In the genomic region with DNA sequence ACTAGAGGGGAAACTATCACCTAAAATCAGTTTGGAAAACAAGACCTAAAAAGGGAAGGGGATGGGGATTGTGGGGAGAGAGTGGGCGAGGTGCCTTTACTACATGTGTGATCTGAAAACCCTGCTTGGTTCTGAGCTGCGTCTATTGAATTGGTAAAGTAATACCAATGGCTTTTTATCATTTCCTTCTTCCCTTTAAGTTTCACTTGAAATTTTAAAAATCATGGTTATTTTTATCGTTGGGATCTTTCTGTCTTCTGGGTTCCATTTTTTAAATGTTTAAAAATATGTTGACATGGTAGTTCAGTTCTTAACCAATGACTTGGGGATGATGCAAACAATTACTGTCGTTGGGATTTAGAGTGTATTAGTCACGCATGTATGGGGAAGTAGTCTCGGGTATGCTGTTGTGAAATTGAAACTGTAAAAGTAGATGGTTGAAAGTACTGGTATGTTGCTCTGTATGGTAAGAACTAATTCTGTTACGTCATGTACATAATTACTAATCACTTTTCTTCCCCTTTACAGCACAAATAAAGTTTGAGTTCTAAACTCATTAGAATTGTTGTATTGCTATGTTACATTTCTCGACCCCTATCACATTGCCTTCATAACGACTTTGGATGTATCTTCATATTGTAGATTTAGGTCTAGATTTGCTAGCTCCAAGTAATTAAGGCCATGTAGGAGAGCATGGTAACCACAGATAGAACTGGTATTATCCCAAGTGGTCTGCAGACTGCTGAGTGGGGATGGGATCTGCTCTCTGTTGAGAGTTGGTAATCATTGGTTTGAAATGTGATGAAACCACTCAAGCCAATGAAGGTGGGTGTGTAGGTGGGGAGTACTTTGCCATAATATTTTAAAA, we compare ENCODE assay signal across 8 cellular contexts. TPM values are rescaled to one million over a fixed set of nuclear protein-coding genes. Genes with fewer than 3 reads are reported as not detected.
A peak's percentile ranks its signal among the peaks of the same experiment; 100 is the strongest.
DNase-seq lines count a peak whose midpoint lies in the region; ATAC-seq and TF ChIP-seq lines count a peak whose summit lies in the region.

No MANE protein-coding gene starts in this region.

- H3K27ac ChIP-seq in CD8-positive, alpha-beta memory T cell (ENCODE audit: low read depth, low read length) = peak overlapping the region; percentile 98
- H3K27ac ChIP-seq in ectodermal cell (ENCODE audit: insufficient read depth, low read depth, low read length, poor library complexity, severe bottlenecking) (no peak overlapping the region), muscle layer of colon (ENCODE audit: low read depth, low read length) (peak overlapping the region; percentile 100)

- H3K27ac Mint-ChIP-seq in CD8-positive, alpha-beta memory T cell = peak overlapping the region; percentile 94 to 100 (median 97)

- peaks cover 0 to 4% (median 0%) of the 10 kb centered on the region in 5 donors for H3K9me3 Mint-ChIP-seq in CD8-positive, alpha-beta memory T cell

- no peaks in the 10 kb centered on the region for H3K9me3 ChIP-seq in CD8-positive, alpha-beta memory T cell (ENCODE audit: low read length)
- no peaks in the 10 kb centered on the region for H3K9me3 ChIP-seq in ectodermal cell (ENCODE audit: control insufficient read depth, low read length)
- no peaks in the 10 kb centered on the region for H3K9me3 ChIP-seq in muscle layer of colon (ENCODE audit: low read length)

- WGBS in ectodermal cell, 2 experiments = 83 to 84% methylated on average over 8 of the region's 9 CpGs

- peak in 2 of 5 donors; percentile 76 to 77 for DNase-seq in CD8-positive, alpha-beta memory T cell
- DNase-seq in HFF-Myc (ENCODE audit: extremely low read depth, low read depth) = no peak
- peak; percentile 98 for DNase-seq in SKM-1 (lab: John Stamatoyannopoulos, UW; ENCODE audit: unreplicated experiment)
- no peak for DNase-seq in HuH-7 (ENCODE audit: low spot score)
- DNase-seq in omental fat pad (ENCODE audit: low spot score) = no peak
- DNase-seq in COR-L47 (lab: John Stamatoyannopoulos, UW) = no peak

- H3K4me3 Mint-ChIP-seq in CD8-positive, alpha-beta memory T cell = peak overlapping the region; percentile 93 to 97 (median 94)

- H3K27me3 ChIP-seq in CD8-positive, alpha-beta memory T cell (ENCODE audit: insufficient read depth, low read length, poor library complexity, severe bottlenecking) = no peaks in the 10 kb centered on the region
- H3K27me3 ChIP-seq in ectodermal cell (ENCODE audit: control insufficient read depth, insufficient read depth, low read length, poor library complexity, severe bottlenecking) (no peaks in the 10 kb centered on the region), muscle layer of colon (ENCODE audit: control insufficient read depth in 1 of 2, insufficient read depth in 2 of 2, low read length in 2 of 2) (no peaks in the 10 kb centered on the region)

- peaks cover 28 to 62% (median 32%) of the 10 kb centered on the region in 3 donors for H3K36me3 Mint-ChIP-seq in CD8-positive, alpha-beta memory T cell

- H3K4me3 ChIP-seq in CD8-positive, alpha-beta memory T cell (ENCODE audit: low read length) = peak overlapping the region; percentile 89
- H3K4me3 ChIP-seq in HFF-Myc (replicated peaks; ENCODE audit: low read depth, low read length) (peak overlapping the region; percentile 74), ectodermal cell (ENCODE audit: insufficient read depth, low read depth, low read length) (peak overlapping the region; percentile 57), muscle layer of colon (ENCODE audit: low read depth in 1 of 2, low read length in 2 of 2) (peak overlapping the region; percentile 31 to 95)

- CTCF ChIA-PET in CD8-positive, alpha-beta memory T cell (lab: Charles Lee) = interaction anchor here (0.6 to 11.7 kb wide), 4 partner anchors 9 to 76 kb away, joined by 3 to 448 read pairs (median 10); a partner anchor contains a TSS

- no peak for ATAC-seq in omental fat pad (ENCODE audit: low FRiP score)

- POLR2A ChIA-PET in CD8-positive, alpha-beta memory T cell (lab: Charles Lee) = interaction anchor here (1.1 to 20.1 kb wide), 4 partner anchors 9 to 77 kb away, joined by 3 to 1366 read pairs (median 25); a partner anchor contains a TSS

- H3K4me1 Mint-ChIP-seq in CD8-positive, alpha-beta memory T cell = peaks cover 56 to 64% (median 62%) of the 10 kb centered on the region in 3 donors

- H3K27me3 Mint-ChIP-seq in CD8-positive, alpha-beta memory T cell = peaks cover 0 to 24% of the 10 kb centered on the region in 2 donors

- H3K4me1 ChIP-seq in CD8-positive, alpha-beta memory T cell (ENCODE audit: insufficient read depth, low read length) = peaks cover 52% of the 10 kb centered on the region
- H3K4me1 ChIP-seq in ectodermal cell (ENCODE audit: control insufficient read depth, insufficient read depth, low read length) = peaks cover 52% of the 10 kb centered on the region
- H3K4me1 ChIP-seq in muscle layer of colon (ENCODE audit: insufficient read depth, low read length) = peaks cover 47% of the 10 kb centered on the region

- peaks cover 6% of the 10 kb centered on the region for H3K36me3 ChIP-seq in CD8-positive, alpha-beta memory T cell (ENCODE audit: insufficient read depth, low read length)
- H3K36me3 ChIP-seq in ectodermal cell (ENCODE audit: control insufficient read depth, insufficient read depth, low read length) (no peaks in the 10 kb centered on the region), muscle layer of colon (ENCODE audit: insufficient read depth, low read length) (peaks cover 43% of the 10 kb centered on the region)

- TF ChIP-seq CTCF in HFF-Myc (IDR thresholded peaks at IDR 0.05; ENCODE audit: low read depth, low read length, missing control alignments) (no peak), omental fat pad (IDR thresholded peaks at IDR 0.05) (no peak)

- H3K9ac ChIP-seq in muscle layer of colon (ENCODE audit: low read length) = peak overlapping the region; percentile 100

RNA-seq across cellular contexts. Expression of a gene that starts 3.6 kb away (rescaled TPM):
- 100 to 1,000 TPM; 196 to 204 TPM for total RNA-seq in CD8-positive, alpha-beta memory T cell
- 2.7 TPM for polyA plus RNA-seq in CD8-positive, alpha-beta memory T cell
- polyA plus RNA-seq in ectodermal cell (2013, experiment 1 of 4) = 40.3 TPM
- polyA plus RNA-seq in ectodermal cell (2013, experiment 2 of 4) = 49.6 TPM
- 17.1 TPM for polyA plus RNA-seq in ectodermal cell (2013, experiment 3 of 4)
- 14.7 TPM for polyA plus RNA-seq in ectodermal cell (2013, experiment 4 of 4)
- total RNA-seq in omental fat pad = 1,000 to 10,000 TPM in 1 of 4 donors, 100 to 1,000 TPM in 3; 447 to 1,169 (median 678) TPM

RNA-seq across cellular contexts. Expression of a gene that starts 39.8 kb away (rescaled TPM):
- total RNA-seq in CD8-positive, alpha-beta memory T cell = 10 to 100 TPM; 44.9 to 49.8 TPM
- 60.6 TPM for polyA plus RNA-seq in CD8-positive, alpha-beta memory T cell
- 15.0 TPM for polyA plus RNA-seq in ectodermal cell (2013, experiment 1 of 4)
- 16.6 TPM for polyA plus RNA-seq in ectodermal cell (2013, experiment 2 of 4)
- polyA plus RNA-seq in ectodermal cell (2013, experiment 3 of 4) = 12.3 TPM
- polyA plus RNA-seq in ectodermal cell (2013, experiment 4 of 4) = 12.3 TPM
- 10 to 100 TPM; 29.2 to 77.9 (median 58.9) TPM for total RNA-seq in omental fat pad

RNA-seq across cellular contexts. Expression of a gene that starts 43.8 kb away (rescaled TPM):
- 10 to 100 TPM; 13.3 to 13.8 TPM for total RNA-seq in CD8-positive, alpha-beta memory T cell
- 14.6 TPM for polyA plus RNA-seq in CD8-positive, alpha-beta memory T cell
- 0.43 TPM for polyA plus RNA-seq in ectodermal cell (2013, experiment 1 of 4)
- 0.80 TPM for polyA plus RNA-seq in ectodermal cell (2013, experiment 2 of 4)
- polyA plus RNA-seq in ectodermal cell (2013, experiment 3 of 4) = 1.1 TPM
- 0.93 TPM for polyA plus RNA-seq in ectodermal cell (2013, experiment 4 of 4)
- 1 to 10 TPM; 4.1 to 9.2 (median 6.0) TPM for total RNA-seq in omental fat pad
